ENCODE assay signal across 8 cellular contexts in the genomic region with DNA sequence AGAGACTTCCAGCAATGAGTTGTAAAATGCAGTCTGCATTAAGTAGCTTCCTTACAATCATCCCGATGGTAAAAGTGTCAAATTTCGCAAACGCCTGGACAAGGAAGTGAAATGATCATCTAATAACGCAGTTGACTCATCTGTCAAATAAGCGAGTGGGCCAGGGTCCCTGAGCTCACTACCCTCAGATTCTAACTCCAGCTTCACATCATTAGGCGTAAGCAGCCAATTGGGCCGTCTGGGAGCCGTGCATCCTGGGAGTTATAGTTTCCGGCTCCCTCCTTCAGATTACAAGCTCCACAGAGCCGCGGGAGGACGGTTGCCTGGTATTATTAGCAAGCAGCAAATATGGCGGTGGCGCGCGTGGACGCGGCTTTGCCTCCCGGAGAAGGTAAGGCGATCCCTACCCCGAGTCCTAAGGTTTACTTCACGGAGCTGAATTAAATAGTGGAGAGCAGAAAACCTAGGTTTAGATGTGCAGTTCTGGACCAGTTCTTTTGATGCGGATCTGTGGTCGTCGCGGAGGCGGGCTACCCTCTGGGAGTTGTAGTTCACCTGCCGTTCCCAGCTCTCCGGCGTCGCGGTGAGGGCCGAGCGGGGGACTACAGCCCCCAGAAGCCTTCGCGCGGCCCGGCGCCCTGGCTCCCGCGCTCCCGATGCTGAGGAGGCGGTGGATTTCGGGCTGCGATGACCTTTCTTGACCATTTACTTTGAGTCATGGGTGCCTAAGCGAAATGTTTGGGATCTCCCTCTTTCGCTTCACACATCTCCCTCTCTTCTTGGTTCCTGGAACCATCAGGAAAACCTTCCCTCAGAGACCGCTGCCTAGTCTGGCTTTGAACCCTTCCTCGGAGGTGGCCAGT. TPM values are rescaled to one million over a fixed set of nuclear protein-coding genes. Genes with fewer than 3 reads are reported as not detected.
DNase-seq lines count a peak whose midpoint lies in the region; ATAC-seq and TF ChIP-seq lines count a peak whose summit lies in the region.

A gene with protein sequence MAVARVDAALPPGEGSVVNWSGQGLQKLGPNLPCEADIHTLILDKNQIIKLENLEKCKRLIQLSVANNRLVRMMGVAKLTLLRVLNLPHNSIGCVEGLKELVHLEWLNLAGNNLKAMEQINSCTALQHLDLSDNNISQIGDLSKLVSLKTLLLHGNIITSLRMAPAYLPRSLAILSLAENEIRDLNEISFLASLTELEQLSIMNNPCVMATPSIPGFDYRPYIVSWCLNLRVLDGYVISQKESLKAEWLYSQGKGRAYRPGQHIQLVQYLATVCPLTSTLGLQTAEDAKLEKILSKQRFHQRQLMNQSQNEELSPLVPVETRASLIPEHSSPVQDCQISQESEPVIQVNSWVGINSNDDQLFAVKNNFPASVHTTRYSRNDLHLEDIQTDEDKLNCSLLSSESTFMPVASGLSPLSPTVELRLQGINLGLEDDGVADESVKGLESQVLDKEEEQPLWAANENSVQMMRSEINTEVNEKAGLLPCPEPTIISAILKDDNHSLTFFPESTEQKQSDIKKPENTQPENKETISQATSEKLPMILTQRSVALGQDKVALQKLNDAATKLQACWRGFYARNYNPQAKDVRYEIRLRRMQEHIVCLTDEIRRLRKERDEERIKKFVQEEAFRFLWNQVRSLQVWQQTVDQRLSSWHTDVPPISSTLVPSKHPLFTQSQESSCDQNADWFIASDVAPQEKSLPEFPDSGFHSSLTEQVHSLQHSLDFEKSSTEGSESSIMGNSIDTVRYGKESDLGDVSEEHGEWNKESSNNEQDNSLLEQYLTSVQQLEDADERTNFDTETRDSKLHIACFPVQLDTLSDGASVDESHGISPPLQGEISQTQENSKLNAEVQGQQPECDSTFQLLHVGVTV (plus strand): TSS at position 286 of the 863 bp plus-strand sequence. CDS start 63 bp downstream, at position 349.

- H3K27ac Mint-ChIP-seq in activated T-helper 1 cell treated with anti-CD3 and anti-CD28 coated beads, Interleukin-12 subunit alpha, Interleukin-12 subunit beta, Interleukin-2, Interleukin-4 antibody, amounts not matched to agents 30 ng/mL and 10 ng/mL and 1 ng/mL, durations not matched to agents 14 hours and 24 hours and 36 hours = peak within 1 kb of the TSS; percentile 96
- peak within 1 kb of the TSS; percentile 94 to 99 (median 98) for H3K27ac Mint-ChIP-seq in naive thymus-derived CD8-positive, alpha-beta T cell

- 1% methylated on average over 49 of the region's 49 CpGs for WGBS in GM23248 (ENCODE audit: low coverage in 1 of 2, low lambda C conversion rate in 2 of 2, missing lambda C conversion rate in 2 of 2), 2 experiments

- peak within 1 kb of the TSS; percentile 94 for H3K4me3 Mint-ChIP-seq in activated T-helper 1 cell treated with anti-CD3 and anti-CD28 coated beads, Interleukin-12 subunit alpha, Interleukin-12 subunit beta, Interleukin-2, Interleukin-4 antibody, amounts not matched to agents 30 ng/mL and 10 ng/mL and 1 ng/mL, durations not matched to agents 14 hours and 24 hours and 36 hours
- H3K4me3 Mint-ChIP-seq in naive thymus-derived CD8-positive, alpha-beta T cell = peak within 1 kb of the TSS; percentile 94 to 100 (median 98)

- H3K4me1 Mint-ChIP-seq in activated T-helper 1 cell treated with anti-CD3 and anti-CD28 coated beads, Interleukin-12 subunit alpha, Interleukin-12 subunit beta, Interleukin-2, Interleukin-4 antibody, amounts not matched to agents 30 ng/mL and 10 ng/mL and 1 ng/mL, durations not matched to agents 14 hours and 24 hours and 36 hours (ENCODE audit: low read depth) = peaks cover 54% of the 10 kb centered on the region
- peaks cover 15 to 42% (median 33%) of the 10 kb centered on the region in 4 donors for H3K4me1 Mint-ChIP-seq in naive thymus-derived CD8-positive, alpha-beta T cell

- H3F3A ChIP-seq in GM23248 (ENCODE audit: insufficient read depth) = no peaks in the 10 kb centered on the region; the same call in 1 of the 2 replicates

- H3K4me1 ChIP-seq in DND-41 (ENCODE audit: insufficient read depth, low read length) = peaks cover 36% of the 10 kb centered on the region
- peaks cover 13% of the 10 kb centered on the region for H3K4me1 ChIP-seq in GM23248 (ENCODE audit: insufficient read depth)

- H3K9ac ChIP-seq in DND-41 (ENCODE audit: low read depth, low read length) (peak within 1 kb of the TSS; percentile 76), GM23248 (peak within 1 kb of the TSS; percentile 81)

- POLR2A ChIA-PET in naive thymus-derived CD8-positive, alpha-beta T cell (lab: Charles Lee) = interaction anchor here (0.6 to 3.3 kb wide), 18 partner anchors 9 to 1907 kb away, joined by 3 to 39 read pairs (median 4); a partner anchor contains a TSS

- H3K4me2 ChIP-seq in DND-41 (ENCODE audit: insufficient read depth, low read length) (peak within 1 kb of the TSS; percentile 88), GM23248 (ENCODE audit: unreplicated experiment) (peak within 1 kb of the TSS; percentile 86)

- no peak for TF ChIP-seq CTCF in DND-41 (IDR thresholded peaks at IDR 0.05; ENCODE audit: borderline replicate concordance, extremely low read depth, low read length, poor library complexity, severe bottlenecking)
- no peak for TF ChIP-seq CTCF in fibroblast of mammary gland (conservative IDR thresholded peaks at IDR 0.05; ENCODE audit: control insufficient read depth, insufficient read depth, low read depth, low read length)

- intact Hi-C loops in activated T-helper 1 cell treated with anti-CD3 and anti-CD28 coated beads, Interleukin-12 subunit alpha, Interleukin-12 subunit beta, Interleukin-2, Interleukin-4 antibody, amounts not matched to agents 30 ng/mL and 10 ng/mL and 1 ng/mL, durations not matched to agents 14 hours and 24 hours and 36 hours (cut with micrococcal nuclease) = loop anchor here (1.0 to 5.0 kb wide), 8 partner anchors 38 to 1907 kb away; a partner anchor contains a TSS

- in situ Hi-C loops in GM23248 (cut with MboI) = no loop called here

- H3K9me3 Mint-ChIP-seq in activated T-helper 1 cell treated with anti-CD3 and anti-CD28 coated beads, Interleukin-12 subunit alpha, Interleukin-12 subunit beta, Interleukin-2, Interleukin-4 antibody, amounts not matched to agents 30 ng/mL and 10 ng/mL and 1 ng/mL, durations not matched to agents 14 hours and 24 hours and 36 hours = no peaks in the 10 kb centered on the region
- no peaks in the 10 kb centered on the region for H3K9me3 Mint-ChIP-seq in naive thymus-derived CD8-positive, alpha-beta T cell

- peak within 1 kb of the TSS; percentile 84 to 88 for H3K4me3 ChIP-seq in DND-41 (ENCODE audit: low read depth in 1 of 2, low read length in 2 of 2)
- H3K4me3 ChIP-seq in GM23248 = peak within 1 kb of the TSS; percentile 80
- H3K4me3 ChIP-seq in fibroblast of mammary gland (ENCODE audit: control insufficient read depth, low read depth, low read length) = peak within 1 kb of the TSS; percentile 94

- H3K9me3 ChIP-seq in DND-41 (ENCODE audit: insufficient read depth, low read length, severe bottlenecking) = no peaks in the 10 kb centered on the region
- no peaks in the 10 kb centered on the region for H3K9me3 ChIP-seq in GM23248 (ENCODE audit: low read depth)

- H3K27ac ChIP-seq in DND-41 (ENCODE audit: low read length) = peak within 1 kb of the TSS; percentile 95
- H3K27ac ChIP-seq in GM23248 = peak within 1 kb of the TSS; percentile 36

- peak; percentile 94 for ATAC-seq in DND-41 (ENCODE audit: insufficient read depth, low read depth)
- peak; percentile 95 for ATAC-seq in naive thymus-derived CD8-positive, alpha-beta T cell

- H2AFZ ChIP-seq in DND-41 (ENCODE audit: low read depth, low read length) (peak within 1 kb of the TSS; percentile 97), GM23248 (peak within 1 kb of the TSS; percentile 94)

- DNase-seq in DND-41 (peak; percentile 91), GM23248 (peak; percentile 97), Kasumi-1 (lab: John Stamatoyannopoulos, UW) (peak; percentile 96 to 97), RPMI7951 (ENCODE audit: low read depth) (peak; percentile 92), fibroblast of mammary gland (ENCODE audit: low read depth) (peak; percentile 93)
- peak; percentile 85 for DNase-seq in activated T-helper 1 cell treated with anti-CD3 and anti-CD28 coated beads, Interleukin-12 subunit alpha, Interleukin-12 subunit beta, Interleukin-2, Interleukin-4 antibody, amounts not matched to agents 30 ng/mL and 10 ng/mL and 1 ng/mL, durations not matched to agents 14 hours and 24 hours and 36 hours (ENCODE audit: low spot score)
- DNase-seq in naive thymus-derived CD8-positive, alpha-beta T cell = peak; percentile 74 to 97 (median 82)
- DNase-seq in stimulated activated naive CD4-positive, alpha-beta T cell (lab: John Stamatoyannopoulos, UW) = peak; percentile 73 to 98 (median 89)

- peaks cover 13% of the 10 kb centered on the region for H3K36me3 Mint-ChIP-seq in activated T-helper 1 cell treated with anti-CD3 and anti-CD28 coated beads, Interleukin-12 subunit alpha, Interleukin-12 subunit beta, Interleukin-2, Interleukin-4 antibody, amounts not matched to agents 30 ng/mL and 10 ng/mL and 1 ng/mL, durations not matched to agents 14 hours and 24 hours and 36 hours (ENCODE audit: low read depth)
- H3K36me3 Mint-ChIP-seq in naive thymus-derived CD8-positive, alpha-beta T cell = peaks cover 0 to 19% (median 7%) of the 10 kb centered on the region in 3 donors

- H4K20me1 ChIP-seq in DND-41 (ENCODE audit: insufficient read depth, low read length) (no peaks in the 10 kb centered on the region), GM23248 (ENCODE audit: insufficient read depth) (no peaks in the 10 kb centered on the region)

- H3K27me3 ChIP-seq in DND-41 (ENCODE audit: insufficient read depth, low read length, poor library complexity) = no peaks in the 10 kb centered on the region
- H3K27me3 ChIP-seq in GM23248 (replicated peaks; ENCODE audit: insufficient read depth) = no peaks in the 10 kb centered on the region

- H3K79me2 ChIP-seq in DND-41 (ENCODE audit: insufficient read depth, low read length) = peaks cover 37% of the 10 kb centered on the region
- H3K79me2 ChIP-seq in GM23248 (ENCODE audit: insufficient read depth) = peaks cover 21% of the 10 kb centered on the region

- peaks cover 32% of the 10 kb centered on the region for H3K36me3 ChIP-seq in DND-41 (ENCODE audit: insufficient read depth, low read length)
- H3K36me3 ChIP-seq in GM23248 (ENCODE audit: low read depth) = no peaks in the 10 kb centered on the region

- no peaks in the 10 kb centered on the region for H3K9me2 ChIP-seq in GM23248 (ENCODE audit: insufficient read depth)

- H3K27me3 Mint-ChIP-seq in activated T-helper 1 cell treated with anti-CD3 and anti-CD28 coated beads, Interleukin-12 subunit alpha, Interleukin-12 subunit beta, Interleukin-2, Interleukin-4 antibody, amounts not matched to agents 30 ng/mL and 10 ng/mL and 1 ng/mL, durations not matched to agents 14 hours and 24 hours and 36 hours (ENCODE audit: insufficient read depth) = no peaks in the 10 kb centered on the region
- no peaks in the 10 kb centered on the region for H3K27me3 Mint-ChIP-seq in naive thymus-derived CD8-positive, alpha-beta T cell

RNA-seq across cellular contexts. Expression of the gene that starts here (rescaled TPM):
- 9.8 and 25.8 TPM in 2 replicates for total RNA-seq in GM23248 (2014; rRNA removed; shearing (Covaris generic))
- polyA plus RNA-seq in GM23248 (2016; fragmentation: Nextera tagmentation; extraction: Ambion mirVana) = 3.3 and 4.3 TPM in 2 replicates
- 29.8 and 29.9 TPM in 2 replicates for total RNA-seq in RPMI7951 (2014; rRNA removed; shearing (Covaris generic))
- total RNA-seq in activated T-helper 1 cell treated with anti-CD3 and anti-CD28 coated beads, Interleukin-12 subunit alpha, Interleukin-12 subunit beta, Interleukin-2, Interleukin-4 antibody, amounts not matched to agents 30 ng/mL and 10 ng/mL and 1 ng/mL, durations not matched to agents 14 hours and 24 hours and 36 hours = 20.2 and 20.6 TPM in 2 replicates
- 10 to 100 TPM in 1 of 2 experiments, 1 to 10 TPM in 1; 8.4 to 10.5 TPM for total RNA-seq in naive thymus-derived CD8-positive, alpha-beta T cell
- polyA plus RNA-seq in naive thymus-derived CD8-positive, alpha-beta T cell = 1 to 10 TPM; 1.8 to 5.3 (median 3.5) TPM

Comparison
In these comparisons a context has a peak if more than half of its experiments do, and no peak if none do; other contexts are left out.
1. Peak in every context shown above with its lines: DNase-seq, ATAC-seq, H3K4me3 ChIP-seq and H3K27ac ChIP-seq.